17 cellular contexts compared by ENCODE assay signal in the genomic region with DNA sequence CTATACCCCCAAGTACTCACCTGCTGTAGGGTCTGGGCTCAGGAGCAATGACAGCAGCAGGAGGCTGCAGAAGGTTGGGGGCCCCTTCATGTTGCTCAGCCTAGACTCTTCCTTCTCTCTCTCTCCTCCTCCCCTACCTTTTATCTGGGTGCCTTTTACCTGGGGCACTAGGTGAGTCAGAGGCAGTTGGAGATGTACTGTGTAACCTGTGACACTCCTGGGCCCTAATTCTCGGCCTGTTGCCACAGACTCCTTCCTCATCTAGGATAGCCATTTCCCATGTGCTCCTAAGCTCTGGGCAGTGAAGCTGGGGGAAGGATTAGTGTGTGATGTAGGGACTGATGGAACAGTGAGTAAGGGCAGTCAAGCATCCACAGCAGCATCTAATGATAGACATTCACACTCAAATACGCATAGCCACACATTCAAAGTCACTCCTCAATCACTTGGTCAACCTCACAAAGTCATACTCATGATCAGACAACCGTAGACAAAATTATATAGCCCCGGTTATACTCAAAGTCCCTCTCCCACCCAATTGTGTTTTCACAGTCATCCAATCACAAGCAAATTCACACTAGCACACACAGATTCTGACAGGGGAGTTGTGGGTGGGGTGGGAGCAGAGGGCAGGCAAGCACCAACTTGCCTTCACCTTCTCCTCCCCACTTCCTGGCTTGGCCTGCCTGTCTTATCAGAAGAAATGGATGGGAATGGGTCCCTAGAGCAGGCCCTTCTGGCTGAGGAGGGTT. TPM values are rescaled to one million over a fixed set of nuclear protein-coding genes. Genes with fewer than 3 reads are reported as not detected.
DNase-seq lines count a peak whose midpoint lies in the region; ATAC-seq and TF ChIP-seq lines count a peak whose summit lies in the region.
"Had no signal": no experiment of that assay in that cellular context is flagged by ENCODE, and none has a peak within 500 bp of the region (broad histone marks: within the 10 kb centered on the region; RNA-seq: fewer than 3 reads in every experiment).

A gene with protein sequence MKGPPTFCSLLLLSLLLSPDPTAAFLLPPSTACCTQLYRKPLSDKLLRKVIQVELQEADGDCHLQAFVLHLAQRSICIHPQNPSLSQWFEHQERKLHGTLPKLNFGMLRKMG (minus strand): TSS at position 114 of the 752 bp plus-strand sequence. CDS start 24 bp downstream, at position 90.

- TF ChIP-seq CTCF in RWPE2 (IDR thresholded peaks at IDR 0.05; ENCODE audit: poor library complexity, severe bottlenecking) (no peak), MCF 10A (IDR thresholded peaks at IDR 0.05; ENCODE audit: unreplicated experiment) (no peak), nephron (IDR thresholded peaks at IDR 0.05; ENCODE audit: unreplicated experiment in 3 of 3) (no peak), OCI-LY7 (conservative IDR thresholded peaks at IDR 0.05; ENCODE audit: low read length) (no peak)

- no peaks in the 10 kb centered on the region for H3K9me2 ChIP-seq in OCI-LY7 (ENCODE audit: insufficient read depth, low read length)

- no peak within 1 kb of the TSS for H3K4me2 ChIP-seq in OCI-LY7 (ENCODE audit: low read length)

- no TSS peak for BruUV-seq in MCF 10A (replicated peaks; lab: Mats Ljungman, UMichigan)
- no TSS peak for BruUV-seq in OCI-LY7 (replicated peaks; lab: Mats Ljungman, UMichigan)

- peak within 1 kb of the TSS in 6 of 7 donors; percentile 57 to 83 (median 69) for H3K4me3 Mint-ChIP-seq in CD8-positive, alpha-beta memory T cell
- H3K4me3 Mint-ChIP-seq in MCF 10A (ENCODE audit: unreplicated experiment) (no peak within 1 kb of the TSS), nephron (peak within 1 kb of the TSS; percentile 29 to 63 (median 59))

- H3K9me3 ChIP-seq in CD8-positive, alpha-beta memory T cell (ENCODE audit: low read length) = no peaks in the 10 kb centered on the region
- no peaks in the 10 kb centered on the region for H3K9me3 ChIP-seq in RWPE2 (ENCODE audit: severe bottlenecking)
- no peaks in the 10 kb centered on the region for H3K9me3 ChIP-seq in OCI-LY7 (ENCODE audit: low read length)
- H3K9me3 ChIP-seq: BE2C, sigmoid colon had no signal

- no peak for ATAC-seq in RWPE2 (ENCODE audit: low read depth)
- no peak for ATAC-seq in GM21390 (IDR thresholded peaks at IDR 0.05; ENCODE audit: unreplicated experiment)

- no peaks in the 10 kb centered on the region for H3K27me3 ChIP-seq in CD8-positive, alpha-beta memory T cell (ENCODE audit: insufficient read depth, low read length, poor library complexity, severe bottlenecking)
- H3K27me3 ChIP-seq in RWPE2 (ENCODE audit: insufficient read depth, poor library complexity, severe bottlenecking) = no peaks in the 10 kb centered on the region
- H3K27me3 ChIP-seq: BE2C, sigmoid colon had no signal

- H3K27ac Mint-ChIP-seq in CD8-positive, alpha-beta memory T cell = peak within 1 kb of the TSS; percentile 86 to 99 (median 95)
- H3K27ac Mint-ChIP-seq in MCF 10A (ENCODE audit: low read depth, unreplicated experiment) (peak within 1 kb of the TSS; percentile 69), nephron (peak within 1 kb of the TSS; percentile 15 to 93 (median 54))

- no peaks in the 10 kb centered on the region for H3K79me2 ChIP-seq in OCI-LY7 (ENCODE audit: insufficient read depth, low read depth, low read length)

- intact Hi-C loops in MCF 10A (cut with micrococcal nuclease) (no loop called here), OCI-LY7 (cut with micrococcal nuclease; ENCODE audit: unreplicated experiment) (no loop called here)

- no peak within 1 kb of the TSS for H2AFZ ChIP-seq in OCI-LY7 (ENCODE audit: low read length)
- H2AFZ ChIP-seq: GM23248 had no signal

- no peaks in the 10 kb centered on the region for H4K20me1 ChIP-seq in OCI-LY7 (ENCODE audit: insufficient read depth, low read length)

- CTCF ChIA-PET in CD8-positive, alpha-beta memory T cell (lab: Charles Lee) = interaction anchor here (1.3 to 4.7 kb wide), 7 partner anchors 13 to 59 kb away, joined by 4 to 54 read pairs (median 16); a partner anchor contains a TSS
- CTCF ChIA-PET in MCF 10A (lab: Yijun Ruan, JAX) (interaction anchor here (0.6 to 1.5 kb wide), 6 partner anchors 15 to 295 kb away, joined by 3 read pairs; no protein-coding TSS in a partner anchor), OCI-LY7 (lab: Charles Lee; ENCODE audit: unreplicated experiment) (interaction anchor here (3.3 kb wide), 1 partner anchor 16 kb away, joined by 13 read pairs; a partner anchor contains a TSS)

- H3K4me1 Mint-ChIP-seq in CD8-positive, alpha-beta memory T cell = peaks cover 34 to 53% (median 41%) of the 10 kb centered on the region in 3 donors
- H3K4me1 Mint-ChIP-seq in MCF 10A (ENCODE audit: insufficient read depth, unreplicated experiment) = peaks cover 17% of the 10 kb centered on the region
- peaks cover 35% of the 10 kb centered on the region for H3K4me1 Mint-ChIP-seq in nephron

- peak within 1 kb of the TSS; percentile 46 for H3K27ac ChIP-seq in CD8-positive, alpha-beta memory T cell (ENCODE audit: low read depth, low read length)
- H3K27ac ChIP-seq in RWPE2 (ENCODE audit: poor library complexity, severe bottlenecking) (peak within 1 kb of the TSS; percentile 22), OCI-LY7 (ENCODE audit: low read depth, low read length, poor library complexity, severe bottlenecking) (no peak within 1 kb of the TSS)
- H3K27ac ChIP-seq: GM23248 had no signal

- peaks cover 0 to 4% of the 10 kb centered on the region in 2 donors for H3K27me3 Mint-ChIP-seq in CD8-positive, alpha-beta memory T cell
- H3K27me3 Mint-ChIP-seq in MCF 10A (ENCODE audit: insufficient read depth, unreplicated experiment) = no peaks in the 10 kb centered on the region
- no peaks in the 10 kb centered on the region for H3K27me3 Mint-ChIP-seq in nephron (ENCODE audit: low read depth)

- no peaks in the 10 kb centered on the region for H3K9me3 Mint-ChIP-seq in CD8-positive, alpha-beta memory T cell
- H3K9me3 Mint-ChIP-seq in MCF 10A (ENCODE audit: unreplicated experiment) (no peaks in the 10 kb centered on the region), nephron (no peaks in the 10 kb centered on the region)

- H3K4me3 ChIP-seq in CD8-positive, alpha-beta memory T cell (ENCODE audit: low read length) = no peak within 1 kb of the TSS
- H3K4me3 ChIP-seq in RWPE2 (ENCODE audit: severe bottlenecking) (no peak within 1 kb of the TSS), OCI-LY7 (ENCODE audit: low read depth, low read length, poor library complexity, severe bottlenecking) (no peak within 1 kb of the TSS)
- H3K4me3 ChIP-seq: GM23248, sigmoid colon had no signal

- H3K36me3 ChIP-seq in CD8-positive, alpha-beta memory T cell (ENCODE audit: insufficient read depth, low read length) = peaks cover 7% of the 10 kb centered on the region
- no peaks in the 10 kb centered on the region for H3K36me3 ChIP-seq in RWPE2 (ENCODE audit: low read depth)
- H3K36me3 ChIP-seq in OCI-LY7 (ENCODE audit: insufficient read depth, low read length) = no peaks in the 10 kb centered on the region

- peaks cover 0 to 19% (median 8%) of the 10 kb centered on the region in 3 donors for H3K36me3 Mint-ChIP-seq in CD8-positive, alpha-beta memory T cell
- H3K36me3 Mint-ChIP-seq in MCF 10A (ENCODE audit: insufficient read depth, unreplicated experiment) (peaks cover 9% of the 10 kb centered on the region), nephron (ENCODE audit: low read depth) (peaks cover 33% of the 10 kb centered on the region)

- POLR2A ChIA-PET in CD8-positive, alpha-beta memory T cell (lab: Charles Lee) = interaction anchor here (2.1 to 3.0 kb wide), 2 partner anchors 16 to 25 kb away, joined by 7 to 20 read pairs; a partner anchor contains a TSS
- POLR2A ChIA-PET in MCF 10A (lab: Yijun Ruan, JAX) = interaction anchor here (1.4 to 2.7 kb wide), 4 partner anchors 10 to 25 kb away, joined by 4 to 11 read pairs (median 6); a partner anchor contains a TSS
- POLR2A ChIA-PET in OCI-LY7 (lab: Charles Lee) = no interaction called here

- DNase-seq in CD8-positive, alpha-beta memory T cell = no peak
- DNase-seq in RWPE2 (ENCODE audit: low spot score) = no peak
- peak; percentile 38 for DNase-seq in MCF 10A (ENCODE audit: unreplicated experiment)
- DNase-seq in RPMI8226 = no peak
- no peak for DNase-seq in OCI-LY7 (ENCODE audit: low spot score)
- DNase-seq: activated CD4-positive, alpha-beta T cell treated with anti-CD3 and anti-CD28 coated beads for 48 hours; activated gamma-delta T cell treated with Interleukin-2 at 50 U/mL for 16 hours; BE2C; DMS53; GM23248; NCI-H1694 treated with DMSO at 0.1 percent for 48 hours; NCI-H526 treated with DMSO at 0.1 percent for 48 hours; nucleus accumbens; sigmoid colon had no signal

- peaks cover 48% of the 10 kb centered on the region for H3K4me1 ChIP-seq in CD8-positive, alpha-beta memory T cell (ENCODE audit: insufficient read depth, low read length)
- H3K4me1 ChIP-seq in RWPE2 (ENCODE audit: insufficient read depth, poor library complexity, severe bottlenecking) = peaks cover 10% of the 10 kb centered on the region
- peaks cover 13% of the 10 kb centered on the region for H3K4me1 ChIP-seq in OCI-LY7 (ENCODE audit: insufficient read depth, low read length, poor library complexity, severe bottlenecking)
- H3K4me1 ChIP-seq: BE2C had no signal

RNA-seq across cellular contexts. Expression of the gene that starts here (rescaled TPM):
- under 1 TPM; 0.35 to 0.39 TPM for total RNA-seq in CD8-positive, alpha-beta memory T cell
- not detected for polyA plus RNA-seq in CD8-positive, alpha-beta memory T cell
- total RNA-seq in MCF 10A (2022) (0.49 TPM in 1 of 2 replicates, not detected in the other), OCI-LY7 (2022) (0.42 and 0.68 TPM in 2 replicates)
- total RNA-seq in OCI-LY7 (2014; rRNA removed; shearing (Covaris generic)) = 0.72 TPM in 1 of 2 replicates, not detected in the other
- total RNA-seq: GM23248, mesenteric fat pad, sigmoid colon had no signal

Comparison
In these comparisons a context has a peak if more than half of its experiments do, and no peak if none do; other contexts are left out.
1. Peak in DNase-seq in MCF 10A; RNA of the gene not detected or under 1 TPM.